In the genomic region with DNA sequence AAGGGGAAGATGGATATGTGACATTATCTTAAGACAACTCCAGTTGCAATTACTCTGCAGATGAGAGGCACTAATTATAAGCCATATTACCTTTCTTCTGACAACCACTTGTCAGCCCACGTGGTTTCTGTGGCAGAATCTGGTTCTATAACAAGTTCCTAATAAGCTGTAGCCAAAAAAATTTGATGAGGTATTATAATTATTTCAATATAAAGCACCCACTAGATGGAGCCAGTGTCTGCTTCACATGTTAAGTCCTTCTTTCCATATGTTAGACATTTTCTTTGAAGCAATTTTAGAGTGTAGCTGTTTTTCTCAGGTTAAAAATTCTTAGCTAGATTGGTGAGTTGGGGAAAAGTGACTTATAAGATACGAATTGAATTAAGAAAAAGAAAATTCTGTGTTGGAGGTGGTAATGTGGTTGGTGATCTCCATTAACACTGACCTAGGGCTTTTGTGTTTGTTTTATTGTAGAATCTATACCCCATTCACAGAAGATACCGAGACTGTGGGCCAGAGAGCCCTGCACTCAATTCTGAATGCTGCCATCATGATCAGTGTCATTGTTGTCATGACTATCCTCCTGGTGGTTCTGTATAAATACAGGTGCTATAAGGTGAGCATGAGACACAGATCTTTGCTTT, we compare ENCODE assay signal across 8 cellular contexts. TPM values are rescaled to one million over a fixed set of nuclear protein-coding genes. Genes with fewer than 3 reads are reported as not detected.
A peak's percentile ranks its signal among the peaks of the same experiment; 100 is the strongest.
DNase-seq lines count a peak whose midpoint lies in the region; ATAC-seq, FAIRE-seq and TF ChIP-seq lines count a peak whose summit lies in the region.

No MANE protein-coding gene starts in this region.

- H3K4me3 ChIP-seq in SK-N-SH (ENCODE audit: low read depth in 2 of 2, low read length in 1 of 2) = no peak overlapping the region; a peak in 1 of 4 replicates
- no peak overlapping the region for H3K4me3 ChIP-seq in foreskin fibroblast (ENCODE audit: low read depth in 1 of 2, low read length in 2 of 2)
- no peak overlapping the region for H3K4me3 ChIP-seq in spleen

- CTCF ChIA-PET in SK-N-SH (lab: Yijun Ruan, JAX) = interaction anchor here (0.6 to 3.2 kb wide), 28 partner anchors 9 to 470 kb away, joined by 3 to 21 read pairs (median 3); partner anchors contain the start of gene ACOT6

- no peak for TF ChIP-seq POLR2A in spleen (IDR thresholded peaks at IDR 0.05)

- peaks cover 9% of the 10 kb centered on the region for H3K36me3 Mint-ChIP-seq in HFFc6 (ENCODE audit: low read depth)
- H3K36me3 Mint-ChIP-seq in activated CD4-positive, alpha-beta T cell treated with anti-CD3 and anti-CD28 coated beads, Interleukin-2, amount 10 ng/mL, durations not matched to agents 24 days and 14 days (ENCODE audit: low read depth) = peaks cover 55% of the 10 kb centered on the region

- peak; percentile 67 for TF ChIP-seq RAD21 in SK-N-SH (IDR thresholded peaks at IDR 0.05; ENCODE audit: low read length)

- H3K27me3 ChIP-seq in SK-N-SH (ENCODE audit: insufficient read depth) (no peaks in the 10 kb centered on the region), spleen (replicated peaks in 1 of 7) (no peaks in the 10 kb centered on the region)

- POLR2A ChIA-PET in SK-N-SH (lab: Yijun Ruan, JAX) = interaction anchor here (1.0 kb wide), 1 partner anchor 289 kb away, joined by 3 read pairs; no protein-coding TSS in a partner anchor

- H3K4me1 ChIP-seq in SK-N-SH (ENCODE audit: control insufficient read depth in 1 of 2, insufficient read depth in 2 of 2, low read depth in 1 of 2, low read length in 1 of 2) (no peaks in the 10 kb centered on the region), spleen (peaks cover 0 to 17% (median 0%) of the 10 kb centered on the region in 6 donors)

- H3K9me2 ChIP-seq in SK-N-SH = no peaks in the 10 kb centered on the region

- TF ChIP-seq EP300 in SK-N-SH (IDR thresholded peaks at IDR 0.05; ENCODE audit: borderline replicate concordance in 1 of 2, low read depth in 1 of 2, low read length in 1 of 2) = no peak

- H4K20me1 ChIP-seq in SK-N-SH (ENCODE audit: insufficient read depth) = no peaks in the 10 kb centered on the region

- H3K36me3 ChIP-seq in SK-N-SH (replicated peaks in 1 of 2; ENCODE audit: control insufficient read depth in 1 of 2, insufficient read depth in 2 of 2, low read length in 1 of 2) (peaks cover 71 to 75% of the 10 kb centered on the region in 2 experiments), spleen (peaks cover 8 to 100% (median 77%) of the 10 kb centered on the region in 6 donors)

- 39% methylated on average over 3 of the region's 3 CpGs for WGBS in SK-N-SH (ENCODE audit: low lambda C conversion rate)
- WGBS in spleen, 5 donors = 59 to 68% (median 60%) methylated on average over 3 of the region's 3 CpGs

- H3K9ac ChIP-seq in SK-N-SH = no peak overlapping the region

- intact Hi-C loops in spleen (cut with DNase I; ENCODE audit: low total_unique reads) = no loop called here
- intact Hi-C loops in activated CD4-positive, alpha-beta T cell treated with anti-CD3 and anti-CD28 coated beads, Interleukin-2, amount 10 ng/mL, durations not matched to agents 24 days and 14 days (cut with micrococcal nuclease) = loop anchor here (1.0 kb wide), 1 partner anchor 299 kb away; no protein-coding TSS in a partner anchor

- H3F3A ChIP-seq in SK-N-SH (replicated peaks; ENCODE audit: insufficient read depth) = peaks cover 8% of the 10 kb centered on the region

- TF ChIP-seq CTCF in D721Med (IDR thresholded peaks at IDR 0.05; ENCODE audit: insufficient read depth, missing control alignments) (peak; percentile 58), HFFc6 (IDR thresholded peaks at IDR 0.05) (peak; percentile 84), SK-N-SH (IDR thresholded peaks at IDR 0.05) (peak; percentile 71), foreskin fibroblast (IDR thresholded peaks at IDR 0.05; ENCODE audit: low read depth, low read length) (peak; percentile 35), spleen (IDR thresholded peaks at IDR 0.05 in 8 of 11, conservative IDR thresholded peaks at IDR 0.05 in 3 of 11) (peak in 6 of 11 experiments; percentile 17 to 37 (median 24))

- H3K9me3 Mint-ChIP-seq in HFFc6 = no peaks in the 10 kb centered on the region
- no peaks in the 10 kb centered on the region for H3K9me3 Mint-ChIP-seq in activated CD4-positive, alpha-beta T cell treated with anti-CD3 and anti-CD28 coated beads, Interleukin-2, amount 10 ng/mL, durations not matched to agents 24 days and 14 days

- H3K27ac ChIP-seq in SK-N-SH (ENCODE audit: low read depth in 2 of 2, low read length in 1 of 2) = no peak overlapping the region
- no peak overlapping the region for H3K27ac ChIP-seq in spleen

- H3K79me2 ChIP-seq in SK-N-SH (ENCODE audit: insufficient read depth) = no peaks in the 10 kb centered on the region

- H3K9me3 ChIP-seq in SK-N-SH (no peaks in the 10 kb centered on the region), spleen (no peaks in the 10 kb centered on the region)

- DNase-seq in D721Med (ENCODE audit: insufficient read length, low spot score) (no peak), HFFc6 (peak; percentile 42), SK-N-SH (peak; percentile 35), foreskin fibroblast (peak; percentile 29 to 75), spleen (no peak)
- no peak for DNase-seq in activated CD4-positive, alpha-beta T cell treated with anti-CD3 and anti-CD28 coated beads, Interleukin-2, amount 10 ng/mL, durations not matched to agents 24 days and 14 days
- DNase-seq in stimulated activated CD4-positive, alpha-beta T cell treated with anti-CD3 and anti-CD28 coated beads, Interleukin-4, amount 100 ng/mL, for 4 hours = no peak

- no peak overlapping the region for H3K4me3 Mint-ChIP-seq in HFFc6
- H3K4me3 Mint-ChIP-seq in activated CD4-positive, alpha-beta T cell treated with anti-CD3 and anti-CD28 coated beads, Interleukin-2, amount 10 ng/mL, durations not matched to agents 24 days and 14 days = no peak overlapping the region

- FAIRE-seq in D721Med (lab: Jason Lieb, UNC) = no peak

- ATAC-seq in HG02852 (IDR thresholded peaks at IDR 0.05; ENCODE audit: unreplicated experiment) = no peak

- H2AFZ ChIP-seq in SK-N-SH (ENCODE audit: low read depth) = no peak overlapping the region

- no peak overlapping the region for H3K27ac Mint-ChIP-seq in HFFc6
- H3K27ac Mint-ChIP-seq in activated CD4-positive, alpha-beta T cell treated with anti-CD3 and anti-CD28 coated beads, Interleukin-2, amount 10 ng/mL, durations not matched to agents 24 days and 14 days = no peak overlapping the region

- no peaks in the 10 kb centered on the region for H3K27me3 Mint-ChIP-seq in HFFc6 (ENCODE audit: insufficient read depth)
- no peaks in the 10 kb centered on the region for H3K27me3 Mint-ChIP-seq in activated CD4-positive, alpha-beta T cell treated with anti-CD3 and anti-CD28 coated beads, Interleukin-2, amount 10 ng/mL, durations not matched to agents 24 days and 14 days

- H3K4me2 ChIP-seq in SK-N-SH = no peak overlapping the region

- no peaks in the 10 kb centered on the region for H3K4me1 Mint-ChIP-seq in HFFc6 (ENCODE audit: low read depth)
- peaks cover 3% of the 10 kb centered on the region for H3K4me1 Mint-ChIP-seq in activated CD4-positive, alpha-beta T cell treated with anti-CD3 and anti-CD28 coated beads, Interleukin-2, amount 10 ng/mL, durations not matched to agents 24 days and 14 days

TF ChIP-seq in SK-N-SH, 30 proteins besides CTCF, POLR2A, EP300 and RAD21 (continues in another document):
- TF ChIP-seq RXRA (IDR thresholded peaks at IDR 0.05; ENCODE audit: borderline replicate concordance, low read depth) (no peak), TAF1 (IDR thresholded peaks at IDR 0.05; ENCODE audit: borderline replicate concordance, low read depth, low read length) (no peak), TCF12 (IDR thresholded peaks at IDR 0.05) (no peak), FOSL2 (IDR thresholded peaks at IDR 0.05; ENCODE audit: borderline replicate concordance, low read depth) (no peak), SMC3 (IDR thresholded peaks at IDR 0.05; ENCODE audit: low read depth, low read length) (no peak; the same call in 1 of the 2 replicates), GABPA (IDR thresholded peaks at IDR 0.05; ENCODE audit: low read depth) (no peak), SIN3A (IDR thresholded peaks at IDR 0.05; ENCODE audit: borderline replicate concordance, low read depth, low read length) (no peak), REST (IDR thresholded peaks at IDR 0.05; ENCODE audit: low read depth, low read length) (no peak), MXI1 (IDR thresholded peaks at IDR 0.05; ENCODE audit: low read depth, low read length) (no peak), POLR2AphosphoS5 (IDR thresholded peaks at IDR 0.05; ENCODE audit: low read depth, low read length) (no peak), GATA2 (CRISPR knock-in tag; IDR thresholded peaks at IDR 0.05) (no peak)

RNA-seq across cellular contexts. Expression of gene PSEN1, which starts 36.9 kb away (rescaled TPM):
- total RNA-seq in HFFc6 (2021; fragmentation: NEBNext Ultra II Directional; extraction: Animal tissue kit (Norgen Biotek cat#: 25700)) = 10 to 100 TPM; 34.5 to 44.6 (median 40.2) TPM
- polyA plus RNA-seq in SK-N-SH (2012; rRNA removed) = 9.0 and 9.2 TPM in 2 replicates
- 11.6 and 12.6 TPM in 2 replicates for polyA plus RNA-seq in SK-N-SH (2012; cell fraction: cytosol; rRNA removed)
- 16.1 and 17.9 TPM in 2 replicates for polyA plus RNA-seq in SK-N-SH (2012; cell fraction: nucleus; rRNA removed)
- total RNA-seq in spleen = 10 to 100 TPM; 36.7 to 74.7 (median 52.6) TPM
- 10 to 100 TPM; 15.9 to 21.9 (median 16.9) TPM for polyA plus RNA-seq in spleen
- 34.1 and 39.1 TPM in 2 replicates for total RNA-seq in activated CD4-positive, alpha-beta T cell treated with anti-CD3 and anti-CD28 coated beads, Interleukin-2, amount 10 ng/mL, durations not matched to agents 24 days and 14 days

Comparison
In these comparisons a context has a peak if more than half of its experiments do, and no peak if none do; other contexts are left out.
1. DNase-seq: peak in HFFc6 (single experiment), SK-N-SH (single experiment) and foreskin fibroblast (2 of 2); none in D721Med (single experiment), spleen (single experiment), activated CD4-positive, alpha-beta T cell treated with anti-CD3 and anti-CD28 coated beads, Interleukin-2, amount 10 ng/mL, durations not matched to agents 24 days and 14 days (single experiment) and stimulated activated CD4-positive, alpha-beta T cell treated with anti-CD3 and anti-CD28 coated beads, Interleukin-4, amount 100 ng/mL, for 4 hours (0 of 2).
2. CTCF ChIP-seq: peak in every context shown above with its lines; median percentile 84 in HFFc6; 71 in SK-N-SH; 58 in D721Med; 35 in foreskin fibroblast; 24 in spleen.